8 cellular contexts compared by ENCODE assay signal in the genomic region with DNA sequence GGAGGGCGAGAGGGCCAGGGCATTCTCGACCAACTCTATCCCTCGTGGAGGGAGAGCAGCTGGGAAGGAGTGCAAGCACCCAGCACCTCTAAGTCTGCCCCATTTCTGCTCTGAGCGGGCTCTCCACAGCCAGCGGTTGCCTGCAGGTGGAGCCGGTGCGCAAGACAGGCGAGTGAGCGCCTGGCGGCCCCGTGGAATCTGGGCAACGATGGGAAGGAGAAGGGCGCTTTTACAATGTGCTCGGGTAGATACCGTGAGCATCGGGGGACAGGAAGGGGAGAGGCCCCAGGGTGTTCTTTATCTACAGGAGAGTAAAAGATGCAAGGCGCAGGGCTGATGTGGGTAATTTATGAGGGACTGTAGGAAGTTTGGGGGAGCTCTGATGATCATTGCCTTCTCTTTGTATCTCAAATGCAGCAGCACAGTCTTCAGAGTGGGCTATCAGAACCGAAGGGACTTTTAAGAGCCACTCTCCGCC. TPM values are rescaled to one million over a fixed set of nuclear protein-coding genes. Genes with fewer than 3 reads are reported as not detected.
DNase-seq lines count a peak whose midpoint lies in the region; ATAC-seq and TF ChIP-seq lines count a peak whose summit lies in the region.

No MANE protein-coding gene starts in this region.

- H4K20me1 ChIP-seq in DND-41 (ENCODE audit: insufficient read depth, low read length) (peaks cover 6% of the 10 kb centered on the region), KMS-11 (ENCODE audit: insufficient read depth) (no peaks in the 10 kb centered on the region)

- no peaks in the 10 kb centered on the region for H3K9me3 Mint-ChIP-seq in neural crest cell
- H3K9me3 Mint-ChIP-seq in stimulated activated naive CD8-positive, alpha-beta T cell treated with anti-CD3 and anti-CD28 coated beads, Interleukin-15, amount 100 ng/mL, for 72 hours, result no peaks in the 10 kb centered on the region

- H3K9ac ChIP-seq in DND-41 (ENCODE audit: low read depth, low read length) (peak overlapping the region; percentile 87), KMS-11 (peak overlapping the region; percentile 41; the same call in 1 of the 2 replicates)

- H3K27me3 Mint-ChIP-seq in neural crest cell (ENCODE audit: low read depth), result peaks cover 2% of the 10 kb centered on the region
- H3K27me3 Mint-ChIP-seq in stimulated activated naive CD8-positive, alpha-beta T cell treated with anti-CD3 and anti-CD28 coated beads, Interleukin-15, amount 100 ng/mL, for 72 hours, result no peaks in the 10 kb centered on the region

- no peaks in the 10 kb centered on the region for H3K9me3 ChIP-seq in DND-41 (ENCODE audit: insufficient read depth, low read length, severe bottlenecking)

- H3K4me1 ChIP-seq in DND-41 (ENCODE audit: insufficient read depth, low read length), result peaks cover 38% of the 10 kb centered on the region
- H3K4me1 ChIP-seq in KMS-11 (ENCODE audit: low read depth, poor library complexity, severe bottlenecking), result peaks cover 12% of the 10 kb centered on the region

- DNase-seq in DND-41 (peak; percentile 88), RWPE1 (ENCODE audit: low spot score) (peak; percentile 89), fibroblast of the conjunctiva (ENCODE audit: low read depth) (peak; percentile 60), neural crest cell (ENCODE audit: low read depth, low spot score) (peak; percentile 74)
- peak; percentile 74 for DNase-seq in activated T-helper 9 cell treated with anti-CD3 and anti-CD28 coated beads, Interleukin-2, amount 50 U/mL, for 16 hours (ENCODE audit: low read depth)
- DNase-seq in stimulated activated naive CD8-positive, alpha-beta T cell treated with anti-CD3 and anti-CD28 coated beads, Interleukin-15, amount 100 ng/mL, for 72 hours, result peak; percentile 84 to 86

- peaks cover 17% of the 10 kb centered on the region for H3K36me3 ChIP-seq in DND-41 (ENCODE audit: insufficient read depth, low read length)
- H3K36me3 ChIP-seq in KMS-11 (ENCODE audit: insufficient read depth), result no peaks in the 10 kb centered on the region

- H3K4me3 Mint-ChIP-seq in neural crest cell, result peak overlapping the region; percentile 94
- peak overlapping the region; percentile 93 to 94 for H3K4me3 Mint-ChIP-seq in stimulated activated naive CD8-positive, alpha-beta T cell treated with anti-CD3 and anti-CD28 coated beads, Interleukin-15, amount 100 ng/mL, for 72 hours

- POLR2A ChIA-PET in RWPE1 (lab: Yijun Ruan, JAX; ENCODE audit: low non-redundant PET), result no interaction called here

- H3K27ac Mint-ChIP-seq in neural crest cell (ENCODE audit: unreplicated experiment), result peak overlapping the region; percentile 52
- peak overlapping the region; percentile 69 to 93 for H3K27ac Mint-ChIP-seq in stimulated activated naive CD8-positive, alpha-beta T cell treated with anti-CD3 and anti-CD28 coated beads, Interleukin-15, amount 100 ng/mL, for 72 hours

- CTCF ChIA-PET in RWPE1 (lab: Yijun Ruan, JAX), result interaction anchor here (0.5 to 2.6 kb wide), 12 partner anchors 12 to 496 kb away, joined by 3 to 12 read pairs (median 3); no protein-coding TSS in a partner anchor

- H3K79me2 ChIP-seq in DND-41 (ENCODE audit: insufficient read depth, low read length), result peaks cover 39% of the 10 kb centered on the region
- no peaks in the 10 kb centered on the region for H3K79me2 ChIP-seq in KMS-11 (ENCODE audit: insufficient read depth, low read depth)

- H3K4me2 ChIP-seq in DND-41 (ENCODE audit: insufficient read depth, low read length) (peak overlapping the region; percentile 77), KMS-11 (peak overlapping the region; percentile 72)

- H3K27me3 ChIP-seq in DND-41 (ENCODE audit: insufficient read depth, low read length, poor library complexity) (no peaks in the 10 kb centered on the region), KMS-11 (ENCODE audit: insufficient read depth, low read depth) (no peaks in the 10 kb centered on the region)

- peak overlapping the region; percentile 81 for H2AFZ ChIP-seq in DND-41 (ENCODE audit: low read depth, low read length)
- H2AFZ ChIP-seq in KMS-11 (ENCODE audit: low read depth), result peak overlapping the region; percentile 89

- peak; percentile 85 for ATAC-seq in DND-41 (ENCODE audit: insufficient read depth, low read depth)
- peak; percentile 54 for ATAC-seq in GM21737 (IDR thresholded peaks at IDR 0.05; ENCODE audit: unreplicated experiment)
- ATAC-seq in stimulated activated naive CD8-positive, alpha-beta T cell treated with anti-CD3 and anti-CD28 coated beads, Interleukin-15, amount 100 ng/mL, for 72 hours, result peak; percentile 89

- peaks cover 22% of the 10 kb centered on the region for H3K4me1 Mint-ChIP-seq in neural crest cell
- H3K4me1 Mint-ChIP-seq in stimulated activated naive CD8-positive, alpha-beta T cell treated with anti-CD3 and anti-CD28 coated beads, Interleukin-15, amount 100 ng/mL, for 72 hours, result peaks cover 34% of the 10 kb centered on the region

- H3K36me3 Mint-ChIP-seq in neural crest cell (ENCODE audit: low read depth), result peaks cover 5% of the 10 kb centered on the region

- H3K27ac ChIP-seq in DND-41 (ENCODE audit: low read length) (peak overlapping the region; percentile 80), KMS-11 (peak overlapping the region; percentile 62), RWPE1 (peak overlapping the region; percentile 94)

- TF ChIP-seq CTCF in DND-41 (IDR thresholded peaks at IDR 0.05; ENCODE audit: borderline replicate concordance, extremely low read depth, low read length, poor library complexity, severe bottlenecking) (peak; percentile 94), KMS-11 (conservative IDR thresholded peaks at IDR 0.05; ENCODE audit: low read depth, low read length) (peak; percentile 36; the same call in 1 of the 2 replicates), RWPE1 (conservative IDR thresholded peaks at IDR 0.05; ENCODE audit: low read depth) (peak; percentile 92), neural crest cell (conservative IDR thresholded peaks at IDR 0.05) (peak; percentile 74)

- peak overlapping the region; percentile 81 to 91 for H3K4me3 ChIP-seq in DND-41 (ENCODE audit: low read depth in 1 of 2, low read length in 2 of 2)
- H3K4me3 ChIP-seq in KMS-11 (IDR thresholded peaks at IDR 0.05; ENCODE audit: insufficient read depth, low read depth, low read length), result no peak overlapping the region

RNA-seq across cellular contexts. Expression of a gene that starts 0.9 kb away (rescaled TPM):
- total RNA-seq in neural crest cell, result 80.0 and 87.0 TPM in 2 replicates

RNA-seq across cellular contexts. Expression of a gene that starts 47.6 kb away (rescaled TPM):
- 4.3 and 4.8 TPM in 2 replicates for total RNA-seq in neural crest cell

Comparison
In these comparisons a context has a peak if more than half of its experiments do, and no peak if none do; other contexts are left out.
1. CTCF ChIP-seq: peak in every context shown above with its lines; median percentile 94 in DND-41; 92 in RWPE1; 74 in neural crest cell; 36 in KMS-11.